In genomic region chr6:129575378-129576118, GRCh38 we compare ENCODE assay signal across 8 cellular contexts.
A peak's percentile ranks its signal among the peaks of the same experiment; 100 is the strongest.
DNase-seq lines count a peak whose midpoint lies in the region; ATAC-seq and TF ChIP-seq lines count a peak whose summit lies in the region.

No MANE protein-coding gene starts in this region.

- no peak overlapping the region for H4K91ac ChIP-seq in neuronal stem cell (ENCODE audit: low read depth, low read length, poor library complexity)

- no peaks in the 10 kb centered on the region for H3K9me3 ChIP-seq in neuronal stem cell (replicated peaks in 1 of 2; ENCODE audit: control insufficient read depth in 2 of 2, insufficient read depth in 1 of 2, low read depth in 1 of 2, low read length in 2 of 2)

- peaks cover 0 to 16% (median 5%) of the 10 kb centered on the region in 3 donors for H3K9me3 Mint-ChIP-seq in T-cell
- H3K9me3 Mint-ChIP-seq in stimulated activated memory B cell treated with anti-CD40 and anti-IgM and Interleukin-4, amounts not matched to agents 10 μg/mL and 1 μg/mL and 100 μg/mL, for 72 hours: peaks cover 8% of the 10 kb centered on the region

- H3K27ac ChIP-seq in KMS-11: no peak overlapping the region
- no peak overlapping the region for H3K27ac ChIP-seq in neuronal stem cell (replicated peaks; ENCODE audit: low read length)

- H2BK12ac ChIP-seq in neuronal stem cell (ENCODE audit: low read length): no peak overlapping the region

- H3K36me3 ChIP-seq in KMS-11 (ENCODE audit: insufficient read depth): no peaks in the 10 kb centered on the region
- no peaks in the 10 kb centered on the region for H3K36me3 ChIP-seq in neuronal stem cell (replicated peaks in 1 of 2; ENCODE audit: control insufficient read depth in 2 of 2, insufficient read depth in 2 of 2, low read length in 2 of 2)

- H3K4me3 Mint-ChIP-seq in T-cell: peak overlapping the region; percentile 37 to 57 (median 50)
- no peak overlapping the region for H3K4me3 Mint-ChIP-seq in stimulated activated memory B cell treated with anti-CD40 and anti-IgM and Interleukin-4, amounts not matched to agents 10 μg/mL and 1 μg/mL and 100 μg/mL, for 72 hours

- H2AFZ ChIP-seq in KMS-11 (ENCODE audit: low read depth) (no peak overlapping the region), neuronal stem cell (ENCODE audit: low read length) (peak overlapping the region; percentile 72)

- H3K9ac ChIP-seq in KMS-11: no peak overlapping the region
- H3K9ac ChIP-seq in neuronal stem cell (ENCODE audit: low read depth, low read length, poor library complexity): no peak overlapping the region

- H3K18ac ChIP-seq in neuronal stem cell (ENCODE audit: low read length): no peak overlapping the region

- H3K4me1 Mint-ChIP-seq in T-cell: peaks cover 5 to 10% (median 7%) of the 10 kb centered on the region in 3 donors
- peaks cover 13% of the 10 kb centered on the region for H3K4me1 Mint-ChIP-seq in stimulated activated memory B cell treated with anti-CD40 and anti-IgM and Interleukin-4, amounts not matched to agents 10 μg/mL and 1 μg/mL and 100 μg/mL, for 72 hours

- CTCF ChIA-PET in T-cell (lab: Charles Lee): interaction anchor here (0.6 to 1.4 kb wide), 8 partner anchors 10 to 867 kb away, joined by 3 to 6 read pairs (median 5); no protein-coding TSS in a partner anchor

- H3K23ac ChIP-seq in neuronal stem cell (ENCODE audit: low read depth, low read length, poor library complexity): no peak overlapping the region

- H4K8ac ChIP-seq in neuronal stem cell (ENCODE audit: low read depth, low read length): no peak overlapping the region

- H3K27me3 ChIP-seq in KMS-11 (ENCODE audit: insufficient read depth, low read depth) (no peaks in the 10 kb centered on the region), neuronal stem cell (ENCODE audit: control insufficient read depth in 3 of 3, insufficient read depth in 3 of 3, low read depth in 1 of 3, low read length in 3 of 3) (no peaks in the 10 kb centered on the region)

- no peak overlapping the region for H2AK5ac ChIP-seq in neuronal stem cell (ENCODE audit: low read depth, low read length)

- no peaks in the 10 kb centered on the region for H4K20me1 ChIP-seq in KMS-11 (ENCODE audit: insufficient read depth)

- no peak for ATAC-seq in T-cell (replicated peaks in 1 of 4)
- no peak for ATAC-seq in HG03442 (IDR thresholded peaks at IDR 0.05; ENCODE audit: unreplicated experiment)
- no peak for ATAC-seq in stimulated activated memory B cell treated with anti-CD40 and anti-IgM and Interleukin-4, amounts not matched to agents 10 μg/mL and 1 μg/mL and 100 μg/mL, for 72 hours

- no peak overlapping the region for H3K4ac ChIP-seq in neuronal stem cell (ENCODE audit: low read length)

- H3K4me3 ChIP-seq in KMS-11 (IDR thresholded peaks at IDR 0.05; ENCODE audit: insufficient read depth, low read depth, low read length) (no peak overlapping the region), fibroblast of pulmonary artery (replicated peaks; ENCODE audit: low read depth, low read length) (no peak overlapping the region), neuronal stem cell (ENCODE audit: low read length in 2 of 2) (no peak overlapping the region)

- no peaks in the 10 kb centered on the region for H3K79me2 ChIP-seq in KMS-11 (ENCODE audit: insufficient read depth, low read depth)

- DNase-seq in DMS 273 treated with DMSO at 0.1 percent for 48 hours (lab: John Stamatoyannopoulos, UW) (peak; percentile 29), T-cell (no peak), fibroblast of pulmonary artery (ENCODE audit: low read depth) (peak; percentile 78), neuronal stem cell (ENCODE audit: low spot score) (peak; percentile 17)
- DNase-seq in activated CD8-positive, alpha-beta memory T cell treated with anti-CD3 and anti-CD28 coated beads for 24 hours: no peak

- TF ChIP-seq CTCF in KMS-11 (conservative IDR thresholded peaks at IDR 0.05; ENCODE audit: low read depth, low read length) (peak; percentile 66), fibroblast of pulmonary artery (IDR thresholded peaks at IDR 0.05; ENCODE audit: low read length, missing control alignments) (peak; percentile 78)

- H2BK120ac ChIP-seq in neuronal stem cell (ENCODE audit: low read depth, low read length): no peak overlapping the region

- POLR2A ChIA-PET in T-cell (lab: Charles Lee): interaction anchor here in 1 of 2 donors (0.6 kb wide), 1 partner anchor 188 kb away, joined by 7 read pairs; no protein-coding TSS in a partner anchor

- no peaks in the 10 kb centered on the region for H3K79me1 ChIP-seq in neuronal stem cell (ENCODE audit: low read depth, low read length)

- WGBS in neuronal stem cell (ENCODE audit: extremely low coverage in 2 of 2, insufficient read length in 2 of 2, insufficient replicate concordance in 1 of 2), 2 donors: no CpG with 5 or more reads among the region's 10 CpGs

- H2BK5ac ChIP-seq in neuronal stem cell (ENCODE audit: low read length): no peak overlapping the region

- H3K36me3 Mint-ChIP-seq in T-cell: peaks cover 10% of the 10 kb centered on the region
- H3K36me3 Mint-ChIP-seq in stimulated activated memory B cell treated with anti-CD40 and anti-IgM and Interleukin-4, amounts not matched to agents 10 μg/mL and 1 μg/mL and 100 μg/mL, for 72 hours: peaks cover 27% of the 10 kb centered on the region

- no peaks in the 10 kb centered on the region for H3K27me3 Mint-ChIP-seq in T-cell
- no peaks in the 10 kb centered on the region for H3K27me3 Mint-ChIP-seq in stimulated activated memory B cell treated with anti-CD40 and anti-IgM and Interleukin-4, amounts not matched to agents 10 μg/mL and 1 μg/mL and 100 μg/mL, for 72 hours

- no peaks in the 10 kb centered on the region for H3K4me1 ChIP-seq in KMS-11 (ENCODE audit: low read depth, poor library complexity, severe bottlenecking)
- H3K4me1 ChIP-seq in neuronal stem cell (ENCODE audit: control insufficient read depth in 2 of 2, insufficient read depth in 1 of 2, low read depth in 1 of 2, low read length in 2 of 2): peaks cover 0 to 2% of the 10 kb centered on the region in 2 donors

- no peak overlapping the region for H3K14ac ChIP-seq in neuronal stem cell (ENCODE audit: low read length)

- no peak overlapping the region for H2BK15ac ChIP-seq in neuronal stem cell (ENCODE audit: low read length)

- H3K4me2 ChIP-seq in KMS-11 (no peak overlapping the region), neuronal stem cell (ENCODE audit: insufficient read depth, low read length, poor library complexity, severe bottlenecking) (no peak overlapping the region)

- H3K27ac Mint-ChIP-seq in T-cell: no peak overlapping the region
- H3K27ac Mint-ChIP-seq in stimulated activated memory B cell treated with anti-CD40 and anti-IgM and Interleukin-4, amounts not matched to agents 10 μg/mL and 1 μg/mL and 100 μg/mL, for 72 hours: no peak overlapping the region

Comparison
In these comparisons a context has a peak if more than half of its experiments do, and no peak if none do; other contexts are left out.
1. DNase-seq: peak in DMS 273 treated with DMSO at 0.1 percent for 48 hours (single experiment), fibroblast of pulmonary artery (single experiment) and neuronal stem cell (single experiment); none in T-cell (0 of 34) and activated CD8-positive, alpha-beta memory T cell treated with anti-CD3 and anti-CD28 coated beads for 24 hours (single experiment).